Comparison of ENCODE assay signal across 25 cellular contexts in the genomic region with DNA sequence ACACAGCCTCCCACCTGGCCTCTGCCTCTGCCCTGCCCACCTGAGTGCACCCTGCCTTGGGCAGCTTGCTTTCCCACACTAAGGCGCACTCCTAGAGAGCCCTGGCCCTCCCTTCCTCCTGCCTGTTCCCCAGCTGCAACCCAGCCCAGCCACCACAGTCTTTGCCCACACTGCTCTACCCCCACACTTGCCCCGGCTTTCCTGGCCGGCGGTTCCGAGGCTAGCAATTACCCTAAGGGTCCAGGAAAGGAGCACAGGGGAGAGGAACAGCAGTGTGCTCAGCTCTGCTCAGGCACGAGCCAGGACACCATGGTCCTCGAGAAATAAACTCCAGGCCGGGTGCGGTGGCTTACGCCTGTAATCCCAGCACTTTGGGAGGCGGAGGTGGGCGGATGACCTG.
"Had no signal": no experiment of that assay in that cellular context is flagged by ENCODE, and none has a peak within 500 bp of the region (broad histone marks: within the 10 kb centered on the region; RNA-seq: fewer than 3 reads in every experiment).

No MANE protein-coding gene starts in this region.

- H3K9me3 Mint-ChIP-seq: activated CD8-positive, alpha-beta T cell treated with anti-CD3 and anti-CD28 coated beads for 36 hours; activated T-cell treated with anti-CD3 and anti-CD28 coated beads, Interleukin-2, amount 50 U/mL, for 72 hours; activated T-helper 2 cell treated with anti-CD3 and anti-CD28 coated beads, Interferon-gamma antibody, Interleukin-2, Interleukin-4, amounts not matched to agents 10 μg/mL and 5 μg/mL and 100 μg/mL, durations not matched to agents 14 hours and 24 hours and 36 hours had no signal

- H3K4me1 ChIP-seq: Peyer's patch, SJCRH30 had no signal

- H3K27ac Mint-ChIP-seq: activated CD8-positive, alpha-beta T cell treated with anti-CD3 and anti-CD28 coated beads for 36 hours; activated T-cell treated with anti-CD3 and anti-CD28 coated beads, Interleukin-2, amount 50 U/mL, for 72 hours; activated T-helper 2 cell treated with anti-CD3 and anti-CD28 coated beads, Interferon-gamma antibody, Interleukin-2, Interleukin-4, amounts not matched to agents 10 μg/mL and 5 μg/mL and 100 μg/mL, durations not matched to agents 14 hours and 24 hours and 36 hours had no signal

- DNase-seq: activated CD4-positive, alpha-beta T cell treated with anti-CD3 and anti-CD28 coated beads for 4 hours; activated CD8-positive, alpha-beta memory T cell treated with anti-CD3 and anti-CD28 coated beads, Interleukin-2, amount 50 U/mL, for 4 hours; activated CD8-positive, alpha-beta T cell treated with anti-CD3 and anti-CD28 coated beads for 36 hours; activated gamma-delta T cell treated with Interleukin-2 at 50 U/mL for 16 hours; activated naive CD4-positive, alpha-beta T cell treated with anti-CD3 and anti-CD28 coated beads, Interleukin-2, amount 50 U/mL, for 16 hours; activated T-cell treated with anti-CD3 and anti-CD28 coated beads, Interleukin-2, amount 50 U/mL, for 72 hours; aorta; MM.1S; NCI-H1105; NCI-H1436; NCI-H187; NCI-H2081; NCI-H446; NCI-H524; Peyer's patch; Right ventricle myocardium superior; SJCRH30; SK-N-SH; T-helper 1 cell; WERI-Rb-1 had no signal

- H3K27me3 ChIP-seq: Peyer's patch, SJCRH30 had no signal

- H3K9me3 ChIP-seq: Peyer's patch, SJCRH30, SK-N-SH had no signal

- H3K4me1 Mint-ChIP-seq: central memory CD8-positive, alpha-beta T cell had no signal

- H3K4me3 Mint-ChIP-seq: activated CD8-positive, alpha-beta T cell treated with anti-CD3 and anti-CD28 coated beads for 36 hours; activated T-cell treated with anti-CD3 and anti-CD28 coated beads, Interleukin-2, amount 50 U/mL, for 72 hours; central memory CD8-positive, alpha-beta T cell had no signal

- H3K4me3 ChIP-seq: Peyer's patch, SJCRH30 had no signal

- ATAC-seq: activated CD4-positive, CD25-positive, alpha-beta regulatory T cell treated with anti-CD3 and anti-CD28 coated beads, Interleukin-2, amount 50 U/mL, for 24 hours; activated CD8-positive, alpha-beta T cell treated with anti-CD3 and anti-CD28 coated beads for 36 hours; activated T-cell treated with anti-CD3 and anti-CD28 coated beads, Interleukin-2, amount 50 U/mL, for 72 hours had no signal

- H3K27me3 Mint-ChIP-seq: activated CD8-positive, alpha-beta T cell treated with anti-CD3 and anti-CD28 coated beads for 36 hours had no signal

- H3K27ac ChIP-seq: KMS-11, Peyer's patch, RWPE1, SJCRH30, WERI-Rb-1 had no signal

- H3K36me3 ChIP-seq: Peyer's patch, SJCRH30, WERI-Rb-1 had no signal
